In genomic region chr1:5994713-5995621, GRCh38 we compare ENCODE assay signal across 8 cellular contexts. TPM values are rescaled to one million over a fixed set of nuclear protein-coding genes. Genes with fewer than 3 reads are reported as not detected.
DNase-seq lines count a peak whose midpoint lies in the region; ATAC-seq and TF ChIP-seq lines count a peak whose summit lies in the region.

No MANE protein-coding gene starts in this region.

- H3K36me3 Mint-ChIP-seq in activated B cell treated with CpG ODN at 0.5 μM for 24 hours (ENCODE audit: low read depth), result peaks cover 4% of the 10 kb centered on the region

- H3K27ac ChIP-seq in brain microvascular endothelial cell, result no peak overlapping the region

- ATAC-seq in activated B cell treated with CpG ODN at 0.5 μM for 24 hours (ENCODE audit: low read depth) (peak; percentile 8), GM19328 (IDR thresholded peaks at IDR 0.05; ENCODE audit: unreplicated experiment) (no peak), HG02981 (IDR thresholded peaks at IDR 0.05; ENCODE audit: unreplicated experiment) (no peak)

- intact Hi-C loops in activated B cell treated with CpG ODN at 0.5 μM for 24 hours (cut with micrococcal nuclease), result no loop called here

- TF ChIP-seq CTCF in GM12864 (IDR thresholded peaks at IDR 0.05; ENCODE audit: low read depth, low read length, missing control alignments) (peak; percentile 12), activated B cell treated with CpG ODN at 0.5 μM for 24 hours (IDR thresholded peaks at IDR 0.05) (no peak), brain microvascular endothelial cell (IDR thresholded peaks at IDR 0.05; ENCODE audit: low read depth, low read length, missing control alignments) (peak; percentile 28)

- no peaks in the 10 kb centered on the region for H3K36me3 ChIP-seq in brain microvascular endothelial cell (replicated peaks)

- H3K4me3 ChIP-seq in GM12864 (ENCODE audit: low read depth, low read length) (peak overlapping the region; percentile 82), brain microvascular endothelial cell (ENCODE audit: low read depth, low read length) (no peak overlapping the region)

- POLR2A ChIA-PET in activated B cell treated with CpG ODN at 0.5 μM for 24 hours (lab: Charles Lee), result interaction anchor here (3.9 kb wide), 1 partner anchor 31 kb away, joined by 73 read pairs; no protein-coding TSS in a partner anchor

- in situ Hi-C loops in brain microvascular endothelial cell (cut with HindIII; ENCODE audit: low pct_ligation_motif_present, low sequenced_read_pairs), result no loop called here

- no peaks in the 10 kb centered on the region for H3K9me3 Mint-ChIP-seq in activated B cell treated with CpG ODN at 0.5 μM for 24 hours

- H3K27me3 Mint-ChIP-seq in activated B cell treated with CpG ODN at 0.5 μM for 24 hours, result no peaks in the 10 kb centered on the region

- H3K4me3 Mint-ChIP-seq in activated B cell treated with CpG ODN at 0.5 μM for 24 hours, result peak overlapping the region; percentile 94

- peak overlapping the region; percentile 84 for H3K27ac Mint-ChIP-seq in activated B cell treated with CpG ODN at 0.5 μM for 24 hours

- H3K4me1 Mint-ChIP-seq in activated B cell treated with CpG ODN at 0.5 μM for 24 hours, result peaks cover 36% of the 10 kb centered on the region

- DNase-seq in GM12864 (ENCODE audit: low read depth), result no peak
- no peak for DNase-seq in activated B cell treated with CpG ODN at 0.5 μM for 24 hours
- DNase-seq in brain microvascular endothelial cell, result no peak
- peak in 2 of 3 donors; percentile 20 to 46 for DNase-seq in stimulated activated CD4-positive, alpha-beta T cell treated with anti-CD3 and anti-CD28 coated beads, Interleukin-12 subunit alpha, Interleukin-12 subunit beta, amount 100 ng/mL, for 48 hours (ENCODE audit: low read depth in 2 of 3, low spot score in 1 of 3)
- DNase-seq in NCI-H2196 treated with DMSO at 0.1 percent for 48 hours (lab: John Stamatoyannopoulos, UW; ENCODE audit: unreplicated experiment), result no peak
- DNase-seq in COR-L47 (lab: John Stamatoyannopoulos, UW), result no peak

- CTCF ChIA-PET in activated B cell treated with CpG ODN at 0.5 μM for 24 hours (lab: Charles Lee), result interaction anchor here (1.1 kb wide), 1 partner anchor 31 kb away, joined by 3 read pairs; no protein-coding TSS in a partner anchor

- no peaks in the 10 kb centered on the region for H3K27me3 ChIP-seq in brain microvascular endothelial cell (replicated peaks)

RNA-seq across cellular contexts. Expression of gene NPHP4, which starts 2.7 kb away (rescaled TPM):
- total RNA-seq in activated B cell treated with CpG ODN at 0.5 μM for 24 hours, result 6.2 and 8.0 TPM in 2 replicates

RNA-seq across cellular contexts. Expression of gene KCNAB2, which starts 50.7 kb away (rescaled TPM):
- 101 and 121 TPM in 2 replicates for total RNA-seq in activated B cell treated with CpG ODN at 0.5 μM for 24 hours

Comparison
In these comparisons a context has a peak if more than half of its experiments do, and no peak if none do; other contexts are left out.
1. DNase-seq: peak in stimulated activated CD4-positive, alpha-beta T cell treated with anti-CD3 and anti-CD28 coated beads, Interleukin-12 subunit alpha, Interleukin-12 subunit beta, amount 100 ng/mL, for 48 hours (2 of 3); none in GM12864 (single experiment), activated B cell treated with CpG ODN at 0.5 μM for 24 hours (single experiment), brain microvascular endothelial cell (single experiment), NCI-H2196 treated with DMSO at 0.1 percent for 48 hours (single experiment) and COR-L47 (single experiment).